ENCODE assay signal across 33 cellular contexts in genomic region chr22:43840431-43840830, GRCh38. TPM values are rescaled to one million over a fixed set of nuclear protein-coding genes. Genes with fewer than 3 reads are reported as not detected.
"Had no signal": no experiment of that assay in that cellular context is flagged by ENCODE, and none has a peak within 500 bp of the region (broad histone marks: within the 10 kb centered on the region; RNA-seq: fewer than 3 reads in every experiment).

No MANE protein-coding gene starts in this region.

- FAIRE-seq: endometrium, islet of Langerhans, keratinocyte had no signal

- ATAC-seq: effector memory CD8-positive, alpha-beta T cell; esophagus mucosa; gastrocnemius medialis; heart right ventricle; left cardiac atrium; left lung; left ventricle myocardium superior had no signal

- H3K36me3 ChIP-seq: colonic mucosa, esophagus squamous epithelium, gastrocnemius medialis, heart right ventricle, left lung, lower lobe of right lung had no signal

- H3K4me3 ChIP-seq: colonic mucosa, esophagus squamous epithelium, gastrocnemius medialis, heart right ventricle, left lung, lower lobe of right lung had no signal

- H3K27me3 ChIP-seq: colonic mucosa, gastrocnemius medialis had no signal

- H3K9me3 ChIP-seq: colonic mucosa, esophagus squamous epithelium, gastrocnemius medialis, heart right ventricle, left lung, lower lobe of right lung had no signal

- DNase-seq: colonic mucosa; cortex of kidney; effector CD8-positive, alpha-beta T cell; effector memory CD8-positive, alpha-beta T cell; endodermal cell; erythroblast; esophagus squamous epithelium; foreskin fibroblast; foreskin melanocyte; glutamatergic neuron; head of caudate nucleus; heart right ventricle; hippocampal formation; left cardiac atrium; left lung; left ventricle myocardium superior; mesendoderm; midbrain had no signal

- H3K4me1 ChIP-seq: colonic mucosa, esophagus squamous epithelium, gastrocnemius medialis, heart right ventricle, left lung, lower lobe of right lung had no signal

- H3K27ac ChIP-seq: colonic mucosa, epithelial cell of prostate, esophagus squamous epithelium, gastrocnemius medialis, heart right ventricle, left lung, lower lobe of right lung had no signal

RNA-seq across cellular contexts. Expression of gene SULT4A1, which starts 21.9 kb away (rescaled TPM):
- total RNA-seq: dermis microvascular lymphatic vessel endothelial cell, esophagus mucosa, esophagus squamous epithelium, gastrocnemius medialis, left lung, lower leg skin, lower lobe of right lung, lung microvascular endothelial cell, mononuclear cell had no signal

RNA-seq across cellular contexts. Expression of gene PNPLA5, which starts 51.4 kb away (rescaled TPM):
- total RNA-seq: chondrocyte, colonic mucosa, dermis microvascular lymphatic vessel endothelial cell, esophagus mucosa, esophagus squamous epithelium, gastrocnemius medialis, glomerular endothelial cell, heart right ventricle, kidney epithelial cell, left cardiac atrium, left lung, left ventricle myocardium superior, lower lobe of right lung, lung microvascular endothelial cell, mononuclear cell, mucosa of gallbladder had no signal
- polyA plus RNA-seq: heart right ventricle, keratinocyte had no signal
